ENCODE assay signal across 1 cellular context in the genomic region with DNA sequence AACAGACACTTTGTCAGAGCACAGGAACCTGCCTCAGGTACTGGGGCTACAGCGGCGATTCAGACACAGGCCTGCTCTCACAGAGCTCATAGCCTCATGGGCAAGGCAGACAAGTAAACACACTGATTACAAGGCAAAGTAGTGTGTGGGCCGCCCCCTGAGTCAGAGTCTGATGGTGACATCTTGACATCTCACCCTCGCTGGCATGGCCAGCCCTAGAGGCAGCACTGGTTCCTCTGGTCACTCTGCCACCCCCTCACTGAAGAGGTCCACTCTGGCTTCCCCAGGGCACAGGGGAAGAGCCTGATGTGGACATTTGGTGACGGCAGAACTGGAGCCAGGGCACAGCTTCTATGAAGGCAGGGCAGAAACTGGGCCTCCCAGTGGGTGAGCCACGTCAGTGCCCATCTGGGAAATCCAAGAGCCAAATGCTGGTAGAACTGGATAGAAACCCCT.
TF ChIP-seq lines count a peak whose summit lies in the region.

No MANE protein-coding gene starts in this region.

TF ChIP-seq in HepG2, 621 proteins besides CTCF, POLR2A, EP300 and RAD21 (continued from another document and continues in another):
- TF ChIP-seq, protein P1, sequence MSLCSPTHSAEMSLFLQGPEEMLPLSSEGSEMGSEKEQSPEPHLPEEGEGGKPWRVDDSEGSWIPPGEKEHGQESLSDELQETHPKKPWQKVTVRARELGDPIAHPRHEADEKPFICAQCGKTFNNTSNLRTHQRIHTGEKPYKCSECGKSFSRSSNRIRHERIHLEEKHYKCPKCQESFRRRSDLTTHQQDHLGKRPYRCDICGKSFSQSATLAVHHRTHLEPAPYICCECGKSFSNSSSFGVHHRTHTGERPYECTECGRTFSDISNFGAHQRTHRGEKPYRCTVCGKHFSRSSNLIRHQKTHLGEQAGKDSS (CRISPR knock-in tag; IDR thresholded peaks at IDR 0.05; ENCODE audit: borderline replicate concordance, low read depth), result peak; percentile 83; the same call in 1 of the 2 replicates
- TF ChIP-seq ZNF687 (CRISPR knock-in tag; IDR thresholded peaks at IDR 0.05) (peak; percentile 93), SOX6 (IDR thresholded peaks at IDR 0.05) (no peak), SOX6 (CRISPR knock-in tag; IDR thresholded peaks at IDR 0.05) (peak; percentile 71), FOXK2 (IDR thresholded peaks at IDR 0.05) (0 out of 2 replicates have a peak, but pooled peaks have one; percentile 44), THYN1 (CRISPR knock-in tag; IDR thresholded peaks at IDR 0.05; ENCODE audit: borderline replicate concordance, low read depth) (0 out of 2 replicates have a peak, but pooled peaks have one; percentile 81), HOMEZ (CRISPR knock-in tag; IDR thresholded peaks at IDR 0.05; ENCODE audit: low read depth) (peak; percentile 45; the same call in 1 of the 2 replicates), MIXL1 (CRISPR knock-in tag; IDR thresholded peaks at IDR 0.05) (peak; percentile 66; the same call in 1 of the 2 replicates), JUN (CRISPR knock-in tag; IDR thresholded peaks at IDR 0.05) (no peak), ZSCAN25 (CRISPR knock-in tag; IDR thresholded peaks at IDR 0.05) (peak; percentile 65; the same call in 1 of the 2 replicates), RXRA (CRISPR knock-in tag; IDR thresholded peaks at IDR 0.05) (peak; percentile 52; the same call in 1 of the 2 replicates), IKZF1 (IDR thresholded peaks at IDR 0.05) (no peak), RARA (CRISPR knock-in tag; IDR thresholded peaks at IDR 0.05) (peak; percentile 81), ZNF256 (CRISPR knock-in tag; conservative IDR thresholded peaks at IDR 0.05) (no peak), ZNF331 (CRISPR knock-in tag; IDR thresholded peaks at IDR 0.05) (peak; percentile 68; the same call in 1 of the 2 replicates), IRF9 (CRISPR knock-in tag; IDR thresholded peaks at IDR 0.05; ENCODE audit: borderline replicate concordance) (no peak), ZNF274 (CRISPR knock-in tag; IDR thresholded peaks at IDR 0.05) (peak; percentile 42; the same call in 1 of the 2 replicates), ATF2 (CRISPR knock-in tag; IDR thresholded peaks at IDR 0.05) (peak; percentile 62; the same call in 1 of the 2 replicates), ZNF263 (CRISPR knock-in tag; IDR thresholded peaks at IDR 0.05) (0 out of 2 replicates have a peak, but pooled peaks have one; percentile 30), ZNF292 (CRISPR knock-in tag; IDR thresholded peaks at IDR 0.05; ENCODE audit: borderline replicate concordance, low read depth) (peak; percentile 61; the same call in 1 of the 2 replicates), YEATS2 (CRISPR knock-in tag; IDR thresholded peaks at IDR 0.05; ENCODE audit: borderline replicate concordance) (peak; percentile 74; the same call in 1 of the 2 replicates), ELF3 (CRISPR knock-in tag; IDR thresholded peaks at IDR 0.05) (peak; percentile 81), ZNF775 (CRISPR knock-in tag; IDR thresholded peaks at IDR 0.05; ENCODE audit: borderline replicate concordance) (peak; percentile 75; the same call in 1 of the 2 replicates), YEATS4 (CRISPR knock-in tag; IDR thresholded peaks at IDR 0.05; ENCODE audit: borderline replicate concordance) (peak; percentile 39; the same call in 1 of the 2 replicates), HOXA5 (CRISPR knock-in tag; IDR thresholded peaks at IDR 0.05) (0 out of 2 replicates have a peak, but pooled peaks have one; percentile 28)
- TF ChIP-seq, protein P2, sequence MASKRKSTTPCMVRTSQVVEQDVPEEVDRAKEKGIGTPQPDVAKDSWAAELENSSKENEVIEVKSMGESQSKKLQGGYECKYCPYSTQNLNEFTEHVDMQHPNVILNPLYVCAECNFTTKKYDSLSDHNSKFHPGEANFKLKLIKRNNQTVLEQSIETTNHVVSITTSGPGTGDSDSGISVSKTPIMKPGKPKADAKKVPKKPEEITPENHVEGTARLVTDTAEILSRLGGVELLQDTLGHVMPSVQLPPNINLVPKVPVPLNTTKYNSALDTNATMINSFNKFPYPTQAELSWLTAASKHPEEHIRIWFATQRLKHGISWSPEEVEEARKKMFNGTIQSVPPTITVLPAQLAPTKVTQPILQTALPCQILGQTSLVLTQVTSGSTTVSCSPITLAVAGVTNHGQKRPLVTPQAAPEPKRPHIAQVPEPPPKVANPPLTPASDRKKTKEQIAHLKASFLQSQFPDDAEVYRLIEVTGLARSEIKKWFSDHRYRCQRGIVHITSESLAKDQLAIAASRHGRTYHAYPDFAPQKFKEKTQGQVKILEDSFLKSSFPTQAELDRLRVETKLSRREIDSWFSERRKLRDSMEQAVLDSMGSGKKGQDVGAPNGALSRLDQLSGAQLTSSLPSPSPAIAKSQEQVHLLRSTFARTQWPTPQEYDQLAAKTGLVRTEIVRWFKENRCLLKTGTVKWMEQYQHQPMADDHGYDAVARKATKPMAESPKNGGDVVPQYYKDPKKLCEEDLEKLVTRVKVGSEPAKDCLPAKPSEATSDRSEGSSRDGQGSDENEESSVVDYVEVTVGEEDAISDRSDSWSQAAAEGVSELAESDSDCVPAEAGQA (IDR thresholded peaks at IDR 0.05; ENCODE audit: low read depth), result 0 out of 2 replicates have a peak, but pooled peaks have one; percentile 33
- TF ChIP-seq, protein P2 (CRISPR knock-in tag; IDR thresholded peaks at IDR 0.05; ENCODE audit: borderline replicate concordance), result no peak
- TF ChIP-seq, protein P3, sequence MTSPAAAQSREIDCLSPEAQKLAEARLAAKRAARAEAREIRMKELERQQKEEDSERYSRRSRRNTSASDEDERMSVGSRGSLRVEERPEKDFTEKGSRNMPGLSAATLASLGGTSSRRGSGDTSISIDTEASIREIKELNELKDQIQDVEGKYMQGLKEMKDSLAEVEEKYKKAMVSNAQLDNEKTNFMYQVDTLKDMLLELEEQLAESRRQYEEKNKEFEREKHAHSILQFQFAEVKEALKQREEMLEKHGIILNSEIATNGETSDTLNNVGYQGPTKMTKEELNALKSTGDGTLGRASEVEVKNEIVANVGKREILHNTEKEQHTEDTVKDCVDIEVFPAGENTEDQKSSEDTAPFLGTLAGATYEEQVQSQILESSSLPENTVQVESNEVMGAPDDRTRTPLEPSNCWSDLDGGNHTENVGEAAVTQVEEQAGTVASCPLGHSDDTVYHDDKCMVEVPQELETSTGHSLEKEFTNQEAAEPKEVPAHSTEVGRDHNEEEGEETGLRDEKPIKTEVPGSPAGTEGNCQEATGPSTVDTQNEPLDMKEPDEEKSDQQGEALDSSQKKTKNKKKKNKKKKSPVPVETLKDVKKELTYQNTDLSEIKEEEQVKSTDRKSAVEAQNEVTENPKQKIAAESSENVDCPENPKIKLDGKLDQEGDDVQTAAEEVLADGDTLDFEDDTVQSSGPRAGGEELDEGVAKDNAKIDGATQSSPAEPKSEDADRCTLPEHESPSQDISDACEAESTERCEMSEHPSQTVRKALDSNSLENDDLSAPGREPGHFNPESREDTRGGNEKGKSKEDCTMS (CRISPR knock-in tag; conservative IDR thresholded peaks at IDR 0.05), result no peak
- TF ChIP-seq, protein P4, sequence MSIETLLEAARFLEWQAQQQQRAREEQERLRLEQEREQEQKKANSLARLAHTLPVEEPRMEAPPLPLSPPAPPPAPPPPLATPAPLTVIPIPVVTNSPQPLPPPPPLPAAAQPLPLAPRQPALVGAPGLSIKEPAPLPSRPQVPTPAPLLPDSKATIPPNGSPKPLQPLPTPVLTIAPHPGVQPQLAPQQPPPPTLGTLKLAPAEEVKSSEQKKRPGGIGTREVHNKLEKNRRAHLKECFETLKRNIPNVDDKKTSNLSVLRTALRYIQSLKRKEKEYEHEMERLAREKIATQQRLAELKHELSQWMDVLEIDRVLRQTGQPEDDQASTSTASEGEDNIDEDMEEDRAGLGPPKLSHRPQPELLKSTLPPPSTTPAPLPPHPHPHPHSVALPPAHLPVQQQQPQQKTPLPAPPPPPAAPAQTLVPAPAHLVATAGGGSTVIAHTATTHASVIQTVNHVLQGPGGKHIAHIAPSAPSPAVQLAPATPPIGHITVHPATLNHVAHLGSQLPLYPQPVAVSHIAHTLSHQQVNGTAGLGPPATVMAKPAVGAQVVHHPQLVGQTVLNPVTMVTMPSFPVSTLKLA (IDR thresholded peaks at IDR 0.05), result peak; percentile 38; the same call in 1 of the 2 replicates
- TF ChIP-seq, protein P5, sequence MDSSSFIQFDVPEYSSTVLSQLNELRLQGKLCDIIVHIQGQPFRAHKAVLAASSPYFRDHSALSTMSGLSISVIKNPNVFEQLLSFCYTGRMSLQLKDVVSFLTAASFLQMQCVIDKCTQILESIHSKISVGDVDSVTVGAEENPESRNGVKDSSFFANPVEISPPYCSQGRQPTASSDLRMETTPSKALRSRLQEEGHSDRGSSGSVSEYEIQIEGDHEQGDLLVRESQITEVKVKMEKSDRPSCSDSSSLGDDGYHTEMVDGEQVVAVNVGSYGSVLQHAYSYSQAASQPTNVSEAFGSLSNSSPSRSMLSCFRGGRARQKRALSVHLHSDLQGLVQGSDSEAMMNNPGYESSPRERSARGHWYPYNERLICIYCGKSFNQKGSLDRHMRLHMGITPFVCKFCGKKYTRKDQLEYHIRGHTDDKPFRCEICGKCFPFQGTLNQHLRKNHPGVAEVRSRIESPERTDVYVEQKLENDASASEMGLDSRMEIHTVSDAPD (CRISPR knock-in tag; IDR thresholded peaks at IDR 0.05), result peak; percentile 24; the same call in 1 of the 2 replicates
